ENCODE assay signal across 1 cellular context in genomic region chr18:62939433-62939832, GRCh38.
TF ChIP-seq lines count a peak whose summit lies in the region.

No MANE protein-coding gene starts in this region.

TF ChIP-seq in WTC11, 78 proteins besides CTCF, POLR2A, EP300 and RAD21 (continued from another document):
- TF ChIP-seq IRF2 (CRISPR knock-in tag; IDR thresholded peaks at IDR 0.05; ENCODE audit: borderline replicate concordance, low read depth) (no peak), ATF2 (CRISPR knock-in tag; IDR thresholded peaks at IDR 0.05; ENCODE audit: borderline replicate concordance, low read depth) (no peak), TCF7 (CRISPR knock-in tag; IDR thresholded peaks at IDR 0.05; ENCODE audit: low read depth) (no peak), KAT7 (CRISPR knock-in tag; IDR thresholded peaks at IDR 0.05; ENCODE audit: borderline replicate concordance) (no peak), CREM (CRISPR knock-in tag; IDR thresholded peaks at IDR 0.05) (no peak), ESRRA (CRISPR knock-in tag; IDR thresholded peaks at IDR 0.05; ENCODE audit: borderline replicate concordance) (no peak)
